ENCODE assay signal across 1 cellular context in the genomic region with DNA sequence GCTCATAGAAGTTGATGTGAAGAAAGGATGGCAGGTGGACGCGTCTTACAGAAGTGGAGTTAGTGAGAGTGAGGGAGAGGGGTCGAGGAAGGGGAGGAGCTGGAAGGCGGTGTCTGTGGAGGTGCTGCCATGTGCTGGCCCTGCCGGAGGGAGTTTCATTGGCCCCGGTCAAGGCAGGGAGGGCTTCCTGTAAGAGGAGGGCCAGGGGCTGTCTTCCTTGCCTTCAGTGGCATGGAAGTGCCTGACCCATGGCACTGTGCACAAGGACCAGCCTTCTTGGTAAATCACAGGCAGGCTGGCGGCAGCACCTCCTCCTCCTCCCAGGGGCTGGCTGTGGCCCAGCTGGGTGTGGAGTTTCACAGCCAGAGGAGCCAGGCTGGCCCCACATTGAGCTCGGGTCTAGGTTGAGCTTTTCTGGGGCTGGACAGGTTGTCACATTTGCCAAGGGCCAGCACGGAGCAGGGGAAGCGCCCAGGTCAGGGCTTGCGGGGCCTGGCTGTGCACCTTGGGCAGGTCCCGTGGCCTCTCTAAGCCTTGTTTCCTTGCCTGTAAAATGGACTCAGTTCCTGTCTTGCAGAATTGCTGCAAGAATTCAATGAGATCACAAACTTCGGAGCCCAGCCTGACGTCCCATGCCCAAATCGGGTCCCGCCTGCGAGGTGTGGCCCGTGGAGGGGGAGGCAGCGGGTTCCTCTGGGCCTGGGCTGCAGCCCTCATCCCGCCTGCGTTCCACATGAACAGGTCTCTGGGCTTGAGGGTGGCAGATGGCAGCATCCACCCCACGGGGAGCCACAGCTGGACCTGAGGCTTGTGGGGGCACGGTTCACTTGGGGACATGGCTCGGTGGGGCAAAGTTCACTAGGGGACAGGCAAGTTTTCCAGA.
TF ChIP-seq lines count a peak whose summit lies in the region.

No MANE protein-coding gene starts in this region.

TF ChIP-seq in IMR-90, 13 proteins besides CTCF, POLR2A, EP300 and RAD21 (continued from another document):
- TF ChIP-seq, protein P1, sequence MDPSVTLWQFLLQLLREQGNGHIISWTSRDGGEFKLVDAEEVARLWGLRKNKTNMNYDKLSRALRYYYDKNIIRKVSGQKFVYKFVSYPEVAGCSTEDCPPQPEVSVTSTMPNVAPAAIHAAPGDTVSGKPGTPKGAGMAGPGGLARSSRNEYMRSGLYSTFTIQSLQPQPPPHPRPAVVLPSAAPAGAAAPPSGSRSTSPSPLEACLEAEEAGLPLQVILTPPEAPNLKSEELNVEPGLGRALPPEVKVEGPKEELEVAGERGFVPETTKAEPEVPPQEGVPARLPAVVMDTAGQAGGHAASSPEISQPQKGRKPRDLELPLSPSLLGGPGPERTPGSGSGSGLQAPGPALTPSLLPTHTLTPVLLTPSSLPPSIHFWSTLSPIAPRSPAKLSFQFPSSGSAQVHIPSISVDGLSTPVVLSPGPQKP (IDR thresholded peaks at IDR 0.05; ENCODE audit: borderline replicate concordance, low read depth, low read length), result no peak
- no peak for TF ChIP-seq RCOR1 (IDR thresholded peaks at IDR 0.05; ENCODE audit: insufficient replicate concordance, low read length)
- TF ChIP-seq SMC3 (IDR thresholded peaks at IDR 0.05; ENCODE audit: low read depth, low read length), result no peak
- TF ChIP-seq NFE2L2 (IDR thresholded peaks at IDR 0.05; ENCODE audit: low read depth, low read length), result no peak
